In the genomic region with DNA sequence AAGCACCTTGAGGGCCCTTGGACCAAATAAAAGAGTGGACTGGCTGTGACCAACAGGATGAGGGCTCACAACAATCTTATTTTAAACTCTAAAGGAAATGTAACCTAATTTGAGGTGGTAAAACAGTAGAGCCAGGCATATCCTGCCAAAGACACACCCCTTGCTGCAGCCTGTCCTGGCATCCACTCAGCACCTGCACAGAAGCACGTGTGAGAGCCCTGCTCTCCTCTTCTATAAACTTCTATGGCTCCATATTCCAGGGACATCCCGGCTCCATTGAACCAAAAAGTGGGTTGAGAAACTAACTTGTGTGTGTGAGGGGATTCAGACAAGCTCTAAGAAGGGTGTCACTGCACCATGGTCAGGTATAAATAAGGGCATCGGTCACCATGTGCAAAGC, we compare ENCODE assay signal across 22 cellular contexts. TPM values are rescaled to one million over a fixed set of nuclear protein-coding genes. Genes with fewer than 3 reads are reported as not detected.
DNase-seq lines count a peak whose midpoint lies in the region; ATAC-seq and TF ChIP-seq lines count a peak whose summit lies in the region.
"Had no signal": no experiment of that assay in that cellular context is flagged by ENCODE, and none has a peak within 500 bp of the region (broad histone marks: within the 10 kb centered on the region; RNA-seq: fewer than 3 reads in every experiment).

No MANE protein-coding gene starts in this region.

- H3K27ac ChIP-seq in angular gyrus (ENCODE audit: low read depth, low read length): peak overlapping the region; percentile 38
- peak overlapping the region in 50 of 59 donors; percentile 0 to 99 (median 92) for H3K27ac ChIP-seq in dorsolateral prefrontal cortex
- peak overlapping the region; percentile 58 for H3K27ac ChIP-seq in temporal lobe (ENCODE audit: low read depth, low read length)
- no peak overlapping the region for H3K27ac ChIP-seq in mesenchymal stem cell (ENCODE audit: low read length, poor library complexity, severe bottlenecking)
- H3K27ac ChIP-seq: 22Rv1, A549, GM23248 had no signal

- ATAC-seq in left colon (peak; percentile 75), GM18870 (IDR thresholded peaks at IDR 0.05; ENCODE audit: unreplicated experiment) (no peak)
- ATAC-seq: A549 had no signal

- no peak overlapping the region for H3K18ac ChIP-seq in mesenchymal stem cell (ENCODE audit: low read depth in 1 of 2, low read length in 2 of 2)

- H3K23ac ChIP-seq in mesenchymal stem cell (ENCODE audit: low read length in 2 of 2): no peak overlapping the region

- no peak overlapping the region for H4K91ac ChIP-seq in mesenchymal stem cell (ENCODE audit: low read length)

- no peak for DNase-seq in dorsolateral prefrontal cortex
- peak in 1 of 2 donors; percentile 10 for DNase-seq in left colon
- no peak for DNase-seq in posterior vena cava (ENCODE audit: low spot score)
- no peak for DNase-seq in NCI-H2196 (lab: John Stamatoyannopoulos, UW; ENCODE audit: unreplicated experiment)
- DNase-seq in mesenchymal stem cell: no peak
- DNase-seq: ACHN; AML-193; C1 segment of cervical spinal cord; Calu3; CD4-positive, alpha-beta memory T cell; COR-L47; DMS53; DMS79 treated with DMSO at 0.1 percent for 48 hours; GF-D8; GM23248; H7; HCEC 1CT had no signal

- H3K4ac ChIP-seq in mesenchymal stem cell (ENCODE audit: low read depth in 1 of 2, low read length in 2 of 2): no peak overlapping the region

- no peak overlapping the region for H3K14ac ChIP-seq in mesenchymal stem cell (ENCODE audit: low read length in 2 of 2)

- no peaks in the 10 kb centered on the region for H3K4me1 ChIP-seq in mesenchymal stem cell (ENCODE audit: control insufficient read depth, insufficient read depth, low read depth, low read length)
- H3K4me1 ChIP-seq: A549 had no signal

- H3K9ac ChIP-seq in mesenchymal stem cell (ENCODE audit: low read length): no peak overlapping the region
- H3K9ac ChIP-seq: GM23248 had no signal

- H2AK5ac ChIP-seq in mesenchymal stem cell (ENCODE audit: low read length, severe bottlenecking): no peak overlapping the region

- no peaks in the 10 kb centered on the region for H3K9me3 ChIP-seq in mesenchymal stem cell (ENCODE audit: control insufficient read depth, low read length)
- H3K9me3 ChIP-seq: A549 had no signal

- 17% methylated on average over 2 of the region's 3 CpGs for WGBS in mesenchymal stem cell

- no peaks in the 10 kb centered on the region for H3K36me3 ChIP-seq in mesenchymal stem cell (ENCODE audit: control insufficient read depth in 1 of 2, insufficient read depth in 2 of 2, low read depth in 1 of 2, low read length in 2 of 2)

- no peak overlapping the region for H2BK5ac ChIP-seq in mesenchymal stem cell (ENCODE audit: low read depth, low read length, poor library complexity, severe bottlenecking)

- no peak overlapping the region for H2BK15ac ChIP-seq in mesenchymal stem cell (ENCODE audit: low read depth, poor library complexity, severe bottlenecking)

- intact Hi-C loops in dorsolateral prefrontal cortex (cut with DNase I) (no loop called here), left colon (cut with DNase I, micrococcal nuclease) (no loop called here), posterior vena cava (cut with DNase I) (no loop called here)

- no peak overlapping the region for H2BK120ac ChIP-seq in mesenchymal stem cell (ENCODE audit: low read depth, low read length)

- H2AFZ ChIP-seq in mesenchymal stem cell (ENCODE audit: low read depth, low read length): no peak overlapping the region
- H2AFZ ChIP-seq: GM23248 had no signal

- H3K4me3 ChIP-seq in dorsolateral prefrontal cortex (no peak overlapping the region), mesenchymal stem cell (ENCODE audit: insufficient read depth in 1 of 2, low read depth in 1 of 2, low read length in 2 of 2) (no peak overlapping the region)
- H3K4me3 ChIP-seq: A549, GM23248 had no signal

- H3K4me2 ChIP-seq in mesenchymal stem cell (ENCODE audit: low read length, poor library complexity, severe bottlenecking): no peak overlapping the region
- H3K4me2 ChIP-seq: A549 had no signal

- H3K27me3 ChIP-seq in dorsolateral prefrontal cortex: no peaks in the 10 kb centered on the region
- H3K27me3 ChIP-seq in mesenchymal stem cell (ENCODE audit: control insufficient read depth in 1 of 2, insufficient read depth in 1 of 2, low read length in 2 of 2): no peaks in the 10 kb centered on the region

- no peak overlapping the region for H4K8ac ChIP-seq in mesenchymal stem cell (ENCODE audit: low read length)

- H3K79me1 ChIP-seq in mesenchymal stem cell (replicated peaks; ENCODE audit: low read length, poor library complexity, severe bottlenecking): no peaks in the 10 kb centered on the region

- no peak for TF ChIP-seq CTCF in dorsolateral prefrontal cortex (IDR thresholded peaks at IDR 0.05 in 54 of 56, conservative IDR thresholded peaks at IDR 0.05 in 2 of 56; ENCODE audit: low read depth in 1 of 56, partially characterized antibody in 56 of 56)

- no peak overlapping the region for H2BK12ac ChIP-seq in mesenchymal stem cell (ENCODE audit: low read length in 2 of 2)

RNA-seq across cellular contexts. Expression of a gene that starts 31.1 kb away (rescaled TPM):
- 100 to 1,000 TPM in 1 of 120 experiments, 10 to 100 TPM in 119; 40.4 to 101 (median 58.1) TPM for total RNA-seq in dorsolateral prefrontal cortex
- total RNA-seq in left colon: 1 to 10 TPM; 2.1 to 6.5 TPM
- 9.6 TPM for total RNA-seq in temporal lobe
- 1 to 10 TPM; 1.9 to 2.0 TPM for total RNA-seq in posterior vena cava
- polyA plus RNA-seq in mesenchymal stem cell (2013, experiment 1 of 2): not detected
- polyA plus RNA-seq in mesenchymal stem cell (2013, experiment 2 of 2): not detected
